8 cellular contexts compared by ENCODE assay signal in the genomic region with DNA sequence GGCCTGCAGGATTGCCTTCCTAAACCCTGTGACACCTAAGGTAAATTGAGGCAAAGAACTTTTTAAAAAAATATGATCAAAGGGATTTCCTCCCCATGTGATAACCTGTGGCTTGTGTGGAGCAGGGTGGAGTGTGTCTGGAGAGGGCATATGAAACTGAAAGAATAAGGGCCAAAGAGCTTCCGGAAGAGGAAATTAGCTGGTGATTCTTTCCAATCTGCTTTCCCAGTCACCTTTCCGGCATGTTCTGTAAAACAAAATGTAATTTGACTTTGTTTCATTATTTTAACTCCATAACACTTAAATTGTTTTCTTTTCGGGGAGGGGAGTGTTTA. TPM values are rescaled to one million over a fixed set of nuclear protein-coding genes. Genes with fewer than 3 reads are reported as not detected.
DNase-seq lines count a peak whose midpoint lies in the region; ATAC-seq and TF ChIP-seq lines count a peak whose summit lies in the region.

No MANE protein-coding gene starts in this region.

- no peaks in the 10 kb centered on the region for H3K9me3 ChIP-seq in A673 (ENCODE audit: low read depth, low read length, poor library complexity, severe bottlenecking)
- no peaks in the 10 kb centered on the region for H3K9me3 ChIP-seq in skeletal muscle satellite cell (replicated peaks; ENCODE audit: low read length)

- H3K36me3 ChIP-seq in A673 (ENCODE audit: insufficient read depth, low read length, poor library complexity, severe bottlenecking): no peaks in the 10 kb centered on the region
- H3K36me3 ChIP-seq in skeletal muscle satellite cell (ENCODE audit: insufficient read depth, low read length): no peaks in the 10 kb centered on the region

- H3K4me3 ChIP-seq in A673 (ENCODE audit: low read depth, low read length, poor library complexity, severe bottlenecking) (peak overlapping the region; percentile 76), GM12865 (ENCODE audit: low read depth, low read length) (peak overlapping the region; percentile 77), iPS-11a (ENCODE audit: low read depth, low read length) (peak overlapping the region; percentile 58), skeletal muscle satellite cell (ENCODE audit: low read length) (peak overlapping the region; percentile 82)

- H3K9ac ChIP-seq in skeletal muscle satellite cell (ENCODE audit: low read depth, low read length): peak overlapping the region; percentile 93

- H3K4me1 ChIP-seq in A673 (ENCODE audit: insufficient read depth, low read length, poor library complexity, severe bottlenecking) (no peaks in the 10 kb centered on the region), skeletal muscle satellite cell (ENCODE audit: control insufficient read depth, insufficient read depth, low read length) (peaks cover 7% of the 10 kb centered on the region)

- peak overlapping the region; percentile 80 for H3K4me2 ChIP-seq in skeletal muscle satellite cell (ENCODE audit: low read length)

- DNase-seq in A673 (ENCODE audit: low spot score) (no peak), GM12865 (ENCODE audit: low read depth) (peak; percentile 69), NCI-H2029 treated with DMSO at 0.1 percent for 48 hours (lab: John Stamatoyannopoulos, UW) (peak; percentile 40), amniotic epithelial cell (ENCODE audit: low read depth) (peak; percentile 53), cerebellar nuclear complex (lab: John Stamatoyannopoulos, UW) (no peak)

- POLR2A ChIA-PET in A673 (lab: Charles Lee; ENCODE audit: low non-redundant PET): no interaction called here

- peak; percentile 50 for ATAC-seq in HG02678 (IDR thresholded peaks at IDR 0.05; ENCODE audit: unreplicated experiment)

- peak overlapping the region; percentile 93 for H3K27ac ChIP-seq in A673 (ENCODE audit: low read depth, low read length, poor library complexity, severe bottlenecking)

- CTCF ChIA-PET in A673 (lab: Charles Lee): no interaction called here

- intact Hi-C loops in A673 (cut with micrococcal nuclease; ENCODE audit: unreplicated experiment): no loop called here

- H3K27me3 ChIP-seq in A673 (replicated peaks; ENCODE audit: insufficient read depth, low read depth, low read length, poor library complexity) (no peaks in the 10 kb centered on the region), skeletal muscle satellite cell (ENCODE audit: control insufficient read depth, insufficient read depth, low read length) (no peaks in the 10 kb centered on the region)

- TF ChIP-seq CTCF in A673 (conservative IDR thresholded peaks at IDR 0.05; ENCODE audit: low read depth, low read length): no peak
- no peak for TF ChIP-seq CTCF in GM12865 (IDR thresholded peaks at IDR 0.05; ENCODE audit: insufficient read depth, low read depth, low read length, missing control alignments)

- no TSS peak for BruUV-seq in A673 (replicated peaks; lab: Mats Ljungman, UMichigan)

RNA-seq across cellular contexts. Expression of a gene that starts 0.6 kb away (rescaled TPM):
- total RNA-seq in A673 (2021): 37.7 TPM in 2 replicates
- 25.6 and 25.8 TPM in 2 replicates for total RNA-seq in skeletal muscle satellite cell (2012; rRNA removed)

Comparison
In these comparisons a context has a peak if more than half of its experiments do, and no peak if none do; other contexts are left out.
1. DNase-seq: peak in GM12865 (single experiment), NCI-H2029 treated with DMSO at 0.1 percent for 48 hours (single experiment) and amniotic epithelial cell (single experiment); none in A673 (single experiment) and cerebellar nuclear complex (0 of 2).
2. Peak in every context shown above with its lines, with median percentiles within 50 percentile points of each other: H3K4me3 ChIP-seq.